14 cellular contexts compared by ENCODE assay signal in the genomic region with DNA sequence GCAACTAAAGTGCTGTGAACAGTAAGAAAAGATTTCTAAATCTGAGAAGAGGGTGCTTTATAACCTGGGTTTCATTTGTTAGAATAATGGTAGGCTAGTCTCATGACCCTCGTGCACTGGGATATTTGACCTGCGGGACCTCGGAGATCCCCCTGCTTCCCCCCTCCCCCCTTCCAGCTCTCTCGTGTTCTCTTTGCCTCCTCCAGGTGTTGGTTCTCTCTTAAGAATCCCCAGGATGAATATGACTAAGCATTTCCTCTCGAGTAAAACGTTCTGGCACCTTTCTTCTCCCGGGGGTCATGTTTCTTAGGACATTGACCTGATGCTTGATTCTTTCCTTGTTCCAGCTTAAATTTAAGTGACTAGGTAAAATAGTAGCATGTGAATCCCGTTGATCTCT.
DNase-seq lines count a peak whose midpoint lies in the region; ATAC-seq lines count a peak whose summit lies in the region.
"Had no signal": no experiment of that assay in that cellular context is flagged by ENCODE, and none has a peak within 500 bp of the region (broad histone marks: within the 10 kb centered on the region; RNA-seq: fewer than 3 reads in every experiment).

No MANE protein-coding gene starts in this region.

- POLR2A ChIA-PET in activated CD4-positive, alpha-beta memory T cell treated with anti-CD3 and anti-CD28 coated beads for 36 hours (lab: Charles Lee): interaction anchor here (0.8 kb wide), 1 partner anchor 24 kb away, joined by 3 read pairs; no protein-coding TSS in a partner anchor

- intact Hi-C loops in activated CD4-positive, alpha-beta memory T cell treated with anti-CD3 and anti-CD28 coated beads for 36 hours (cut with micrococcal nuclease): no loop called here

- DNase-seq in activated CD8-positive, alpha-beta memory T cell treated with anti-CD3 and anti-CD28 coated beads, Interleukin-2, amount 10 ng/mL, durations not matched to agents 7 days and 5 days: no peak
- no peak for DNase-seq in activated CD8-positive, alpha-beta memory T cell treated with anti-CD3 and anti-CD28 coated beads for 24 hours
- DNase-seq in activated CD4-positive, alpha-beta memory T cell treated with anti-CD3 and anti-CD28 coated beads for 36 hours: no peak
- DNase-seq in naive B cell (no peak), inferior parietal cortex (ENCODE audit: extremely low spot score) (no peak), hepatic stellate cell (ENCODE audit: low spot score) (no peak)
- DNase-seq: ACHN; activated effector memory CD4-positive, alpha-beta T cell treated with Interleukin-2 at 50 U/mL for 16 hours; DMS79; NCI-H1105; NCI-H526; ovary had no signal

- CTCF ChIA-PET in activated CD8-positive, alpha-beta memory T cell treated with anti-CD3 and anti-CD28 coated beads, Interleukin-2, amount 10 ng/mL, durations not matched to agents 7 days and 5 days (lab: Charles Lee): interaction anchor here (0.7 to 2.1 kb wide), 6 partner anchors 9 to 142 kb away, joined by 3 to 12 read pairs (median 3); no protein-coding TSS in a partner anchor
- CTCF ChIA-PET in activated CD4-positive, alpha-beta memory T cell treated with anti-CD3 and anti-CD28 coated beads for 36 hours (lab: Charles Lee): interaction anchor here (1.3 to 1.8 kb wide), 2 partner anchors 142 to 144 kb away, joined by 4 to 8 read pairs; no protein-coding TSS in a partner anchor

- H3K36me3 Mint-ChIP-seq in activated CD8-positive, alpha-beta memory T cell treated with anti-CD3 and anti-CD28 coated beads, Interleukin-2, amount 10 ng/mL, durations not matched to agents 7 days and 5 days: peaks cover 54% of the 10 kb centered on the region
- H3K36me3 Mint-ChIP-seq in activated CD4-positive, alpha-beta memory T cell treated with anti-CD3 and anti-CD28 coated beads for 36 hours: peaks cover 54% of the 10 kb centered on the region
- peaks cover 24 to 35% of the 10 kb centered on the region in 2 donors for H3K36me3 Mint-ChIP-seq in naive B cell

- H3K27me3 Mint-ChIP-seq in activated CD8-positive, alpha-beta memory T cell treated with anti-CD3 and anti-CD28 coated beads, Interleukin-2, amount 10 ng/mL, durations not matched to agents 7 days and 5 days: no peaks in the 10 kb centered on the region
- no peaks in the 10 kb centered on the region for H3K27me3 Mint-ChIP-seq in activated CD4-positive, alpha-beta memory T cell treated with anti-CD3 and anti-CD28 coated beads for 36 hours
- no peaks in the 10 kb centered on the region for H3K27me3 Mint-ChIP-seq in naive B cell

- peaks cover 53% of the 10 kb centered on the region for H3K4me1 Mint-ChIP-seq in activated CD8-positive, alpha-beta memory T cell treated with anti-CD3 and anti-CD28 coated beads, Interleukin-2, amount 10 ng/mL, durations not matched to agents 7 days and 5 days
- peaks cover 47% of the 10 kb centered on the region for H3K4me1 Mint-ChIP-seq in activated CD4-positive, alpha-beta memory T cell treated with anti-CD3 and anti-CD28 coated beads for 36 hours (ENCODE audit: low read depth)
- peaks cover 10 to 17% (median 16%) of the 10 kb centered on the region in 3 donors for H3K4me1 Mint-ChIP-seq in naive B cell

- no peak overlapping the region for H3K4me3 Mint-ChIP-seq in activated CD8-positive, alpha-beta memory T cell treated with anti-CD3 and anti-CD28 coated beads, Interleukin-2, amount 10 ng/mL, durations not matched to agents 7 days and 5 days
- no peak overlapping the region for H3K4me3 Mint-ChIP-seq in activated CD4-positive, alpha-beta memory T cell treated with anti-CD3 and anti-CD28 coated beads for 36 hours
- no peak overlapping the region for H3K4me3 Mint-ChIP-seq in naive B cell

- no peaks in the 10 kb centered on the region for H3K9me3 Mint-ChIP-seq in activated CD8-positive, alpha-beta memory T cell treated with anti-CD3 and anti-CD28 coated beads, Interleukin-2, amount 10 ng/mL, durations not matched to agents 7 days and 5 days (ENCODE audit: low read depth)
- H3K9me3 Mint-ChIP-seq in activated CD4-positive, alpha-beta memory T cell treated with anti-CD3 and anti-CD28 coated beads for 36 hours: no peaks in the 10 kb centered on the region
- no peaks in the 10 kb centered on the region for H3K9me3 Mint-ChIP-seq in naive B cell

- ATAC-seq in activated CD8-positive, alpha-beta memory T cell treated with anti-CD3 and anti-CD28 coated beads, Interleukin-2, amount 10 ng/mL, durations not matched to agents 7 days and 5 days: no peak
- ATAC-seq in HG02798 (IDR thresholded peaks at IDR 0.05; ENCODE audit: poor library complexity, unreplicated experiment) (peak; percentile 37), naive B cell (ENCODE audit: low read depth in 2 of 2) (no peak), GM21515 (IDR thresholded peaks at IDR 0.05; ENCODE audit: unreplicated experiment) (no peak)

- H3K27ac Mint-ChIP-seq in activated CD8-positive, alpha-beta memory T cell treated with anti-CD3 and anti-CD28 coated beads, Interleukin-2, amount 10 ng/mL, durations not matched to agents 7 days and 5 days: peak overlapping the region; percentile 18
- peak overlapping the region; percentile 29 for H3K27ac Mint-ChIP-seq in activated CD4-positive, alpha-beta memory T cell treated with anti-CD3 and anti-CD28 coated beads for 36 hours
- H3K27ac Mint-ChIP-seq in naive B cell: peak overlapping the region in 4 of 6 donors; percentile 20 to 50 (median 38)
